In the genomic region with DNA sequence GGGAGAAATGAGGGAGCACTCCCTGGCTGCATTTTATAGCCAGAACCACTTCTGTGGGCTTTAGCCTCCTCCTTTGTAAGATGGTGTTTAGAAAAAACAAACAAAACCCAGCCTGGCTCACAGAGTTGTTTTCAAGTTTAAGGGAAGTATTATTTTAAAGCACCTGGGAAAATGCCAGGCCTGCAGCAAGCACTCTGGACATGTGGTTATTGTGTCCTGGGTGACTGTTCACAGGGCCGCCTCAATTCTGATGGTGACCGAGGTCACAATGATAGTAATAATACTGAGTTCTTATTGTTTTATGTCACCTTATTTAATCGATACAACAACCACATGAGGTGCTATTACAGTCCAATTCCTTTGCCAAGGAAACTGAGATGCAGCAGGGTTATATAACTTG, we compare ENCODE assay signal across 33 cellular contexts. TPM values are rescaled to one million over a fixed set of nuclear protein-coding genes. Genes with fewer than 3 reads are reported as not detected.
"Had no signal": no experiment of that assay in that cellular context is flagged by ENCODE, and none has a peak within 500 bp of the region (broad histone marks: within the 10 kb centered on the region; RNA-seq: fewer than 3 reads in every experiment).

No MANE protein-coding gene starts in this region.

- H3K4me1 ChIP-seq: parathyroid adenoma, prostate gland, right atrium auricular region, tibial artery had no signal

- H3K4me3 ChIP-seq: esophagus squamous epithelium, heart right ventricle, neural progenitor cell, prostate gland, right atrium auricular region, smooth muscle cell, stomach, tibial artery, vagina had no signal

- H3K27ac ChIP-seq: esophagus squamous epithelium, heart right ventricle, neural progenitor cell, parathyroid adenoma, prostate gland, right atrium auricular region, stomach, tibial artery, vagina had no signal

- H3K9me3 ChIP-seq: esophagus squamous epithelium, heart right ventricle, prostate gland, right atrium auricular region, stomach, tibial artery, vagina had no signal

- DNase-seq: cortex of kidney; effector memory CD8-positive, alpha-beta T cell; erythroblast; esophagus squamous epithelium; foreskin melanocyte; glutamatergic neuron; heart right ventricle; hippocampal formation; mesenchymal stem cell; naive thymus-derived CD4-positive, alpha-beta T cell; stimulated activated CD4-positive, alpha-beta T cell treated with anti-CD3 and anti-CD28 coated beads, Interleukin-12 subunit alpha, Interleukin-12 subunit beta, amount 100 ng/mL, for 4 hours; stimulated activated CD4-positive, alpha-beta T cell treated with anti-CD3 and anti-CD28 coated beads, Interleukin-1b, Interleukin-23, amount 100 ng/mL, for 48 hours; stimulated activated CD4-positive, alpha-beta T cell treated with anti-CD3 and anti-CD28 coated beads, Interleukin-4, amount 100 ng/mL, for 24 hours; stimulated activated naive CD4-positive, alpha-beta T cell treated with Interleukin-2 at 50 U/mL for 16 hours; stomach had no signal

- H3K27me3 ChIP-seq: esophagus squamous epithelium, neural progenitor cell, right atrium auricular region, vagina had no signal

- ATAC-seq: effector memory CD8-positive, alpha-beta T cell; heart right ventricle; left lobe of liver; naive thymus-derived CD4-positive, alpha-beta T cell; sciatic nerve; stimulated activated effector memory CD8-positive, alpha-beta T cell treated with anti-CD3 and anti-CD28 coated beads, Interleukin-12 subunit alpha, Interleukin-12 subunit beta, amount 100 ng/mL, for 72 hours had no signal

- H3K36me3 ChIP-seq: esophagus squamous epithelium, heart right ventricle, neural progenitor cell, prostate gland, right atrium auricular region, stomach, tibial artery, vagina had no signal

RNA-seq across cellular contexts. Expression of a gene that starts 14.6 kb away (rescaled TPM):
- total RNA-seq: dermis microvascular lymphatic vessel endothelial cell; esophagus squamous epithelium; heart right ventricle; lung microvascular endothelial cell; naive thymus-derived CD4-positive, alpha-beta T cell; osteoblast; prostate gland; right atrium auricular region; sciatic nerve; smooth muscle cell; stomach; subcutaneous adipose tissue; temporal lobe had no signal

RNA-seq across cellular contexts. Expression of a gene that starts 20.7 kb away (rescaled TPM):
- total RNA-seq: dermis microvascular lymphatic vessel endothelial cell; esophagus squamous epithelium; heart right ventricle; left lobe of liver; lung microvascular endothelial cell; mesothelial cell of epicardium; mucosa of gallbladder; naive thymus-derived CD4-positive, alpha-beta T cell; osteoblast; prostate gland; right atrium auricular region; sciatic nerve; smooth muscle cell; stomach; subcutaneous adipose tissue; temporal lobe; ureter; vagina had no signal
